Comparison of ENCODE assay signal across 20 cellular contexts in genomic region chr6:96812077-96812703, GRCh38. TPM values are rescaled to one million over a fixed set of nuclear protein-coding genes. Genes with fewer than 3 reads are reported as not detected.
DNase-seq lines count a peak whose midpoint lies in the region; ATAC-seq, FAIRE-seq and TF ChIP-seq lines count a peak whose summit lies in the region.
"Had no signal": no experiment of that assay in that cellular context is flagged by ENCODE, and none has a peak within 500 bp of the region (broad histone marks: within the 10 kb centered on the region; RNA-seq: fewer than 3 reads in every experiment).

No MANE protein-coding gene starts in this region.

- DNase-seq in D721Med (ENCODE audit: insufficient read length, low spot score) = no peak
- peak; percentile 30 for DNase-seq in fibroblast of villous mesenchyme (ENCODE audit: low read depth)
- DNase-seq in mucosa of descending colon = no peak
- DNase-seq in activated CD4-positive, CD25-positive, alpha-beta regulatory T cell (lab: John Stamatoyannopoulos, UW) = no peak
- DNase-seq: ACHN; CD8-positive, alpha-beta T cell; DMS79 treated with DMSO at 0.1 percent for 48 hours; H7; lower lobe of right lung; naive thymus-derived CD4-positive, alpha-beta T cell; NCI-H187 treated with DMSO at 0.1 percent for 48 hours; ovary; SHP77 treated with DMSO at 0.1 percent for 48 hours; sigmoid colon had no signal

- intact Hi-C loops in mucosa of descending colon (cut with DNase I, micrococcal nuclease) = no loop called here

- TF ChIP-seq CTCF in D721Med (IDR thresholded peaks at IDR 0.05; ENCODE audit: insufficient read depth, missing control alignments) (no peak), fibroblast of villous mesenchyme (IDR thresholded peaks at IDR 0.05; ENCODE audit: insufficient read depth, low read depth, low read length) (no peak), mucosa of descending colon (IDR thresholded peaks at IDR 0.05) (no peak)

- H3K4me3 ChIP-seq in fibroblast of villous mesenchyme (ENCODE audit: low read depth, low read length) (no peak overlapping the region), mucosa of descending colon (no peak overlapping the region)
- H3K4me3 ChIP-seq: gastroesophageal sphincter, lower lobe of right lung, ovary, sigmoid colon had no signal

- ATAC-seq in GM21786 (IDR thresholded peaks at IDR 0.05; ENCODE audit: unreplicated experiment) (peak; percentile 34), SK-N-SH treated with all-trans-retinoic acid at 6 μM for 48 hours (peak; percentile 65), HG02571 (IDR thresholded peaks at IDR 0.05; ENCODE audit: unreplicated experiment) (no peak), mucosa of descending colon (no peak), HG02763 (IDR thresholded peaks at IDR 0.05; ENCODE audit: unreplicated experiment) (no peak)
- ATAC-seq: CD8-positive, alpha-beta T cell; gastroesophageal sphincter; lower lobe of right lung; naive thymus-derived CD4-positive, alpha-beta T cell had no signal

- H3K4me1 ChIP-seq in mucosa of descending colon (ENCODE audit: low read depth) = no peaks in the 10 kb centered on the region
- H3K4me1 ChIP-seq: lower lobe of right lung had no signal

- H3K36me3 ChIP-seq in mucosa of descending colon (ENCODE audit: low read depth) = no peaks in the 10 kb centered on the region
- H3K36me3 ChIP-seq: gastroesophageal sphincter, lower lobe of right lung, ovary, sigmoid colon had no signal

- peak; percentile 29 for FAIRE-seq in D721Med (lab: Jason Lieb, UNC)
- FAIRE-seq: urothelium cell line had no signal

- H3K9me3 ChIP-seq in mucosa of descending colon = no peaks in the 10 kb centered on the region
- H3K9me3 ChIP-seq: gastroesophageal sphincter, lower lobe of right lung, ovary, sigmoid colon had no signal

TF ChIP-seq in SK-N-SH treated with all-trans-retinoic acid at 6 μM for 48 hours, 23 proteins besides CTCF, POLR2A, EP300 and RAD21:
- TF ChIP-seq ISL1 (CRISPR knock-in tag; IDR thresholded peaks at IDR 0.05) (0 out of 2 replicates have a peak, but pooled peaks have one; percentile 22), GLIS3 (CRISPR knock-in tag; IDR thresholded peaks at IDR 0.05) (no peak)

RNA-seq across cellular contexts. Expression of gene GPR63, which starts 25.1 kb away (rescaled TPM):
- under 0.01 and 0.32 TPM in 2 replicates for total RNA-seq in fibroblast of villous mesenchyme
- total RNA-seq in mucosa of descending colon = 1 to 10 TPM; 1.3 to 1.5 (median 1.3) TPM
- total RNA-seq: CD8-positive, alpha-beta T cell had no signal

Comparison
In these comparisons a context has a peak if more than half of its experiments do, and no peak if none do; other contexts are left out.
1. ATAC-seq: peak in GM21786 (single experiment) and SK-N-SH treated with all-trans-retinoic acid at 6 μM for 48 hours (single experiment); none in HG02571 (single experiment), mucosa of descending colon (single experiment) and HG02763 (single experiment).